18 cellular contexts compared by ENCODE assay signal in the genomic region with DNA sequence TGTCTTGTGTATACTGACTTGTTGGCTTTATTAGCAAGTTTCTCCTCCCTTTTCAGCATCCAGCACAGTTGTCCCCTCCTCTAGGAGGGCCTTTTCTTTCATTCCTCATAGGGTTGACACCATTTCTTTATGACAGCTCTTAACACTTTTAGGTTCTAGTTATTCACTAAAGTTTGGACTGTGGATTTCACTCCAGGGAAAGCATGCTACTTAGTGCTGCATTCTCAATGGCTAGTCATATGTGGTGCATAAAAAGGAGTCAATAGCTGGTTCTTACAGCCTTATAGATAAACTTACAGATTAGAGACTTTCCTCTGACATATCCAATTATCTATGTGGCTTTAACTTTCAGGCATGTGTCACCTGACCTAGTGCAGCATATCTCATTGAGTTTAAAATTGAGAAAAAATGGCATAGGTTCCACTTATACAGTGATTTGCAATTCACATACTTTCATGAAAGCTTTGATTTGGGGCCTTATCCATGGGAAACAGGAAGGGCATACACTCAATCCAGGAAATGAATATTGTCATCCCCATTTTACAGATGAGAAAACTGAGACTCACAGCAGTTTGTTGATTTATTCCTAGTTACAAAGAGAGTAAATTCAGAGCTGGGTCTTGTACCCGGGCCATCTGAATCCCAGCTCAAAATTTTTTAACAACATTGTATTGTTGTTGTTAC.
"Had no signal": no experiment of that assay in that cellular context is flagged by ENCODE, and none has a peak within 500 bp of the region (broad histone marks: within the 10 kb centered on the region; RNA-seq: fewer than 3 reads in every experiment).

No MANE protein-coding gene starts in this region.

- H3K27ac ChIP-seq: body of pancreas, esophagus squamous epithelium, suprapubic skin, transverse colon, vagina, WERI-Rb-1 had no signal

- H3K36me3 ChIP-seq: esophagus squamous epithelium, suprapubic skin, transverse colon, vagina, WERI-Rb-1 had no signal

- H3K9me3 ChIP-seq: body of pancreas, esophagus squamous epithelium, suprapubic skin, transverse colon, vagina had no signal

- H3K27me3 ChIP-seq: body of pancreas, esophagus squamous epithelium, suprapubic skin, transverse colon, vagina had no signal

- H3K4me3 ChIP-seq: body of pancreas, esophagus squamous epithelium, suprapubic skin, transverse colon, vagina had no signal

- H3K27ac Mint-ChIP-seq: activated CD8-positive, alpha-beta T cell treated with anti-CD3 and anti-CD28 coated beads, Interleukin-2, amount 10 ng/mL, durations not matched to agents 7 days and 5 days; activated naive CD4-positive, alpha-beta T cell treated with anti-CD3 and anti-CD28 coated beads for 36 hours; activated T-cell treated with anti-CD3 and anti-CD28 coated beads, Interleukin-2, amount 50 U/mL, for 24 hours; effector memory CD8-positive, alpha-beta T cell; nephron progenitor cell; progenitor cell of endocrine pancreas; stimulated activated naive CD8-positive, alpha-beta T cell treated with anti-CD3 and anti-CD28 coated beads, Interleukin-15, amount 100 ng/mL, for 72 hours had no signal

- H3K4me1 ChIP-seq: body of pancreas, suprapubic skin, transverse colon, vagina had no signal

- H3K27me3 Mint-ChIP-seq: progenitor cell of endocrine pancreas; stimulated activated naive CD8-positive, alpha-beta T cell treated with anti-CD3 and anti-CD28 coated beads, Interleukin-15, amount 100 ng/mL, for 72 hours had no signal

- DNase-seq: activated CD4-positive, alpha-beta T cell treated with anti-CD3 and anti-CD28 coated beads for 4 hours; activated CD8-positive, alpha-beta T cell treated with anti-CD3 and anti-CD28 coated beads, Interleukin-2, amount 10 ng/mL, durations not matched to agents 7 days and 5 days; activated naive CD4-positive, alpha-beta T cell treated with anti-CD3 and anti-CD28 coated beads for 36 hours; activated T-cell treated with anti-CD3 and anti-CD28 coated beads, Interleukin-2, amount 50 U/mL, for 24 hours; body of pancreas; effector memory CD8-positive, alpha-beta T cell; esophagus squamous epithelium; mesenchymal stem cell; nephron progenitor cell; nucleus accumbens; stimulated activated CD4-positive, alpha-beta T cell treated with anti-CD3 and anti-CD28 coated beads, Interleukin-12 subunit alpha, Interleukin-12 subunit beta, amount 100 ng/mL, for 4 hours; stimulated activated CD4-positive, alpha-beta T cell treated with anti-CD3 and anti-CD28 coated beads, Interleukin-1b, Interleukin-23, amount 100 ng/mL, for 48 hours; stimulated activated naive CD8-positive, alpha-beta T cell treated with anti-CD3 and anti-CD28 coated beads, Interleukin-15, amount 100 ng/mL, for 72 hours; transverse colon; WERI-Rb-1 had no signal

- H3K4me3 Mint-ChIP-seq: activated CD8-positive, alpha-beta T cell treated with anti-CD3 and anti-CD28 coated beads, Interleukin-2, amount 10 ng/mL, durations not matched to agents 7 days and 5 days; activated naive CD4-positive, alpha-beta T cell treated with anti-CD3 and anti-CD28 coated beads for 36 hours; activated T-cell treated with anti-CD3 and anti-CD28 coated beads, Interleukin-2, amount 50 U/mL, for 24 hours; nephron progenitor cell; stimulated activated naive CD8-positive, alpha-beta T cell treated with anti-CD3 and anti-CD28 coated beads, Interleukin-15, amount 100 ng/mL, for 72 hours had no signal

- H3K9me3 Mint-ChIP-seq: effector memory CD8-positive, alpha-beta T cell had no signal

- ATAC-seq: activated CD8-positive, alpha-beta T cell treated with anti-CD3 and anti-CD28 coated beads, Interleukin-2, amount 10 ng/mL, durations not matched to agents 7 days and 5 days; body of pancreas; stimulated activated naive CD8-positive, alpha-beta T cell treated with anti-CD3 and anti-CD28 coated beads, Interleukin-15, amount 100 ng/mL, for 72 hours had no signal
